17 cellular contexts compared by ENCODE assay signal in genomic region chr5:58965677-58966414, GRCh38.
DNase-seq lines count a peak whose midpoint lies in the region; ATAC-seq, FAIRE-seq and TF ChIP-seq lines count a peak whose summit lies in the region.
"Had no signal": no experiment of that assay in that cellular context is flagged by ENCODE, and none has a peak within 500 bp of the region (broad histone marks: within the 10 kb centered on the region; RNA-seq: fewer than 3 reads in every experiment).

No MANE protein-coding gene starts in this region.

- TF ChIP-seq EP300 in A549 (IDR thresholded peaks at IDR 0.05) = no peak

- no peaks in the 10 kb centered on the region for H3K9me3 Mint-ChIP-seq in central memory CD8-positive, alpha-beta T cell
- no peaks in the 10 kb centered on the region for H3K9me3 Mint-ChIP-seq in immature natural killer cell
- H3K9me3 Mint-ChIP-seq: CD4-positive, alpha-beta T cell had no signal

- TF ChIP-seq RAD21 in A549 (conservative IDR thresholded peaks at IDR 0.05 in 1 of 2, IDR thresholded peaks at IDR 0.05 in 1 of 2) = no peak

- no peak for TF ChIP-seq POLR2A in A549 (IDR thresholded peaks at IDR 0.05; ENCODE audit: low read length)
- no peak for TF ChIP-seq POLR2A in spleen (IDR thresholded peaks at IDR 0.05)

- H3K9me3 ChIP-seq in A549 = peaks cover 3% of the 10 kb centered on the region; the same call in 1 of the 3 replicates
- no peaks in the 10 kb centered on the region for H3K9me3 ChIP-seq in spleen

- no peak overlapping the region for H3K27ac Mint-ChIP-seq in central memory CD8-positive, alpha-beta T cell (ENCODE audit: low read depth)
- no peak overlapping the region for H3K27ac Mint-ChIP-seq in immature natural killer cell
- H3K27ac Mint-ChIP-seq: CD4-positive, alpha-beta T cell had no signal

- H3K36me3 ChIP-seq in spleen = no peaks in the 10 kb centered on the region

- no peaks in the 10 kb centered on the region for H3K27me3 Mint-ChIP-seq in central memory CD8-positive, alpha-beta T cell
- peaks cover 0 to 4% (median 0%) of the 10 kb centered on the region in 3 donors for H3K27me3 Mint-ChIP-seq in immature natural killer cell (ENCODE audit: low read depth in 3 of 3)
- H3K27me3 Mint-ChIP-seq: CD4-positive, alpha-beta T cell had no signal

- no peak for FAIRE-seq in A549 (lab: Jason Lieb, UNC)
- FAIRE-seq: HTR-8/SVneo had no signal

- H3K27ac ChIP-seq in A549 = peak overlapping the region; percentile 81 to 85
- H3K27ac ChIP-seq in spleen = no peak overlapping the region

- peaks cover 21% of the 10 kb centered on the region for H3K4me1 Mint-ChIP-seq in central memory CD8-positive, alpha-beta T cell
- peaks cover 0 to 8% of the 10 kb centered on the region in 2 donors for H3K4me1 Mint-ChIP-seq in immature natural killer cell

- TF ChIP-seq CTCF in A549 (IDR thresholded peaks at IDR 0.05) (peak; percentile 14; the same call in 1 of the 3 replicates), spleen (IDR thresholded peaks at IDR 0.05 in 8 of 11, conservative IDR thresholded peaks at IDR 0.05 in 3 of 11) (no peak)

- H3K4me1 ChIP-seq in A549 (peaks cover 87% of the 10 kb centered on the region), spleen (no peaks in the 10 kb centered on the region)

- WGBS in A549 (ENCODE audit: missing lambda C conversion rate) = 91% methylated on average over 9 of the region's 9 CpGs
- WGBS in spleen, 5 donors = 77 to 92% (median 89%) methylated on average over 9 of the region's 9 CpGs

- no peaks in the 10 kb centered on the region for H3K27me3 ChIP-seq in spleen (replicated peaks in 1 of 7)

- H3K4me2 ChIP-seq in A549 = no peak overlapping the region

- no peak overlapping the region for H3K4me3 Mint-ChIP-seq in central memory CD8-positive, alpha-beta T cell
- no peak overlapping the region for H3K4me3 Mint-ChIP-seq in immature natural killer cell
- H3K4me3 Mint-ChIP-seq: CD4-positive, alpha-beta T cell had no signal

- CTCF ChIA-PET in A549 (lab: Yijun Ruan, JAX) = interaction anchor here (0.6 to 5.0 kb wide), 15 partner anchors 9 to 92 kb away, joined by 3 to 33 read pairs (median 3); no protein-coding TSS in a partner anchor

- POLR2A ChIA-PET in A549 (lab: Yijun Ruan, JAX) = interaction anchor here (1.0 kb wide), 1 partner anchor 74 kb away, joined by 3 read pairs; no protein-coding TSS in a partner anchor

- ATAC-seq in A549 (peak; percentile 14 to 21; a peak in 3 of 6 replicates), GM18867 (IDR thresholded peaks at IDR 0.05; ENCODE audit: unreplicated experiment) (peak; percentile 65), GM21825 (IDR thresholded peaks at IDR 0.05; ENCODE audit: unreplicated experiment) (no peak), HG02840 (IDR thresholded peaks at IDR 0.05; ENCODE audit: low FRiP score, unreplicated experiment) (no peak)
- peak; percentile 72 for ATAC-seq in central memory CD8-positive, alpha-beta T cell (replicated peaks; ENCODE audit: extremely low read depth, poor library complexity, severe bottlenecking)
- ATAC-seq: HCT116, PC-3 had no signal

- DNase-seq in A549 (ENCODE audit: low read depth in 1 of 2, low spot score in 1 of 2) (no peak), immature natural killer cell (peak; percentile 12 to 16 (median 14)), DMS153 (lab: John Stamatoyannopoulos, UW) (no peak), spleen (no peak)
- DNase-seq in central memory CD8-positive, alpha-beta T cell (ENCODE audit: low spot score in 2 of 2) = no peak
- DNase-seq: ACHN; CD4-positive, alpha-beta T cell; KBM-7; NCI-H1092; NCI-H1694 treated with DMSO at 0.1 percent for 48 hours; NCI-H446; PC-3 had no signal

- H3K4me3 ChIP-seq in A549 (no peak overlapping the region), spleen (no peak overlapping the region)

- H3K36me3 Mint-ChIP-seq in central memory CD8-positive, alpha-beta T cell (ENCODE audit: insufficient read depth) = peaks cover 4% of the 10 kb centered on the region
- H3K36me3 Mint-ChIP-seq in immature natural killer cell = no peaks in the 10 kb centered on the region

- intact Hi-C loops in spleen (cut with DNase I; ENCODE audit: low total_unique reads) = no loop called here

TF ChIP-seq in A549, 52 proteins besides CTCF, POLR2A, EP300 and RAD21:
- peak; percentile 98 for TF ChIP-seq MAFK (IDR thresholded peaks at IDR 0.05; ENCODE audit: partially characterized antibody)
- TF ChIP-seq HMGXB4 (CRISPR knock-in tag; IDR thresholded peaks at IDR 0.05; ENCODE audit: borderline replicate concordance) = no peak

Comparison
In these comparisons a context has a peak if more than half of its experiments do, and no peak if none do; other contexts are left out.
1. ATAC-seq: peak in A549 (2 of 2), GM18867 (single experiment) and central memory CD8-positive, alpha-beta T cell (single experiment); none in GM21825 (single experiment) and HG02840 (single experiment).
2. DNase-seq: peak in immature natural killer cell (3 of 3); none in A549 (0 of 2), central memory CD8-positive, alpha-beta T cell (0 of 2), DMS153 (single experiment) and spleen (single experiment).
3. H3K27ac ChIP-seq: peak in A549 (2 of 2); none in spleen (0 of 8).